In the genomic region with DNA sequence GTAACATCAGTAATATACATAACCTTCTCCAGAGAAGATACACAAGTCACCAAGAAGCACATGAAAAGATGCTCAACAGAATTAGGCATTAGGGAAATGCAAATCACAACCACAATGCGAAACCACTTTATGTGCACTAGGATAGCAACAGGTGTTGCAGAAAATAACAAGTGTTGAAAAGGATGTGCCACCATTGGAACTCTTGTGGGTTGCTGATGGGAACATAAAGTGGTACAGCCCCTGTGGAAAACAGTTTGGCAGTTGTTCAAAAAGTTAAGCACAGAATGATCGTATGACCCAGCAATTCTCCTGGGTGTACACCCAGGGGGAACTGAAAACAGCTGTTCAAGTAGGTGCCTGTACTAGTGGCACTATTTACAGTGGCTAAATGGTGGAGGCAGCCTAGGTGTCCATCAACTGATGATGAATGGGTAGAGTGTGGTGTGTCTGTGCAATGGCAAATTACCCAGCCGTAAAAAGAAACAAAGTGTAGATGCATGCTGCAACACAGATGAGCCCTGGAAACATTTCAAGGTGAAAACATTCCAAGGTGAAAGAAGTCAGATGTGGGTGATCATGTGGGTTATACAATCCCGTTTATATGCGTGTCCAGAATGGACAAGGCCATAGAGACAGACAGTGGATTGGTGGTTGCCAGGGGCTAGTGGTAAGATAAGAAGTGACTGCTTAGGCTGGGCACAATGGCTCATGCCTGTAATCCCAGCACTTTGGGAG, we compare ENCODE assay signal across 9 cellular contexts. TPM values are rescaled to one million over a fixed set of nuclear protein-coding genes. Genes with fewer than 3 reads are reported as not detected.
DNase-seq lines count a peak whose midpoint lies in the region; ATAC-seq and TF ChIP-seq lines count a peak whose summit lies in the region.
"Had no signal": no experiment of that assay in that cellular context is flagged by ENCODE, and none has a peak within 500 bp of the region (broad histone marks: within the 10 kb centered on the region; RNA-seq: fewer than 3 reads in every experiment).

No MANE protein-coding gene starts in this region.

- DNase-seq in activated T-cell treated with anti-CD3 and anti-CD28 coated beads, Interleukin-2, amount 50 U/mL, for 4 hours, result no peak
- no peak for DNase-seq in activated T-cell treated with anti-CD3 and anti-CD28 coated beads for 4 hours
- DNase-seq in activated T-cell treated with anti-CD3 and anti-CD28 coated beads, Interleukin-2, amount 50 U/mL, for 72 hours, result no peak
- DNase-seq in transverse colon, result no peak
- no peak for DNase-seq in HK-2 (ENCODE audit: unreplicated experiment)
- no peak for DNase-seq in AML-193 (lab: John Stamatoyannopoulos, UW)
- no peak for DNase-seq in dorsolateral prefrontal cortex

- no peak for TF ChIP-seq POLR2A in transverse colon (IDR thresholded peaks at IDR 0.05)

- H3K27ac Mint-ChIP-seq in activated T-cell treated with anti-CD3 and anti-CD28 coated beads, Interleukin-2, amount 50 U/mL, for 72 hours, result no peak overlapping the region

- no peak overlapping the region for H3K4me3 Mint-ChIP-seq in activated T-cell treated with anti-CD3 and anti-CD28 coated beads, Interleukin-2, amount 50 U/mL, for 4 hours
- H3K4me3 Mint-ChIP-seq in activated T-cell treated with anti-CD3 and anti-CD28 coated beads, Interleukin-2, amount 50 U/mL, for 72 hours, result no peak overlapping the region

- peaks cover 7% of the 10 kb centered on the region for H3K9me3 Mint-ChIP-seq in activated T-cell treated with anti-CD3 and anti-CD28 coated beads, Interleukin-2, amount 50 U/mL, for 4 hours
- H3K9me3 Mint-ChIP-seq in activated T-cell treated with anti-CD3 and anti-CD28 coated beads, Interleukin-2, amount 50 U/mL, for 72 hours, result peaks cover 3 to 4% of the 10 kb centered on the region in 2 donors

- no peak for TF ChIP-seq EP300 in transverse colon (IDR thresholded peaks at IDR 0.05; ENCODE audit: low read depth)

- H3K27me3 ChIP-seq in transverse colon (no peaks in the 10 kb centered on the region), dorsolateral prefrontal cortex (no peaks in the 10 kb centered on the region)

- H3K4me3 ChIP-seq in transverse colon (no peak overlapping the region), dorsolateral prefrontal cortex (no peak overlapping the region)

- H3K27me3 Mint-ChIP-seq in activated T-cell treated with anti-CD3 and anti-CD28 coated beads, Interleukin-2, amount 50 U/mL, for 4 hours (ENCODE audit: low read depth), result no peaks in the 10 kb centered on the region
- no peaks in the 10 kb centered on the region for H3K27me3 Mint-ChIP-seq in activated T-cell treated with anti-CD3 and anti-CD28 coated beads, Interleukin-2, amount 50 U/mL, for 72 hours (ENCODE audit: low read depth)

- H3K4me1 Mint-ChIP-seq in activated T-cell treated with anti-CD3 and anti-CD28 coated beads, Interleukin-2, amount 50 U/mL, for 4 hours (ENCODE audit: low read depth), result peaks cover 50% of the 10 kb centered on the region
- H3K4me1 Mint-ChIP-seq in activated T-cell treated with anti-CD3 and anti-CD28 coated beads, Interleukin-2, amount 50 U/mL, for 72 hours (ENCODE audit: low read depth), result peaks cover 45% of the 10 kb centered on the region

- H3K27ac ChIP-seq in transverse colon (peak overlapping the region in 3 of 4 donors; percentile 1 to 62 (median 8)), dorsolateral prefrontal cortex (no peak overlapping the region)
- H3K27ac ChIP-seq: parathyroid adenoma had no signal

- intact Hi-C loops in transverse colon (cut with DNase I; ENCODE audit: low total_unique reads), result no loop called here
- intact Hi-C loops in dorsolateral prefrontal cortex (cut with DNase I), result no loop called here

- TF ChIP-seq CTCF in transverse colon (IDR thresholded peaks at IDR 0.05) (no peak), dorsolateral prefrontal cortex (IDR thresholded peaks at IDR 0.05 in 54 of 56, conservative IDR thresholded peaks at IDR 0.05 in 2 of 56; ENCODE audit: low read depth in 1 of 56, partially characterized antibody in 56 of 56) (no peak)

- in situ Hi-C loops in transverse colon (cut with MboI; ENCODE audit: low pct_ligation_motif_present in 1 of 4, low pct_unique_long_range_greater_than_20kb in 1 of 4, low sequenced_read_pairs in 3 of 4), result no loop called here

- peak; percentile 27 to 32 for ATAC-seq in activated T-cell treated with anti-CD3 and anti-CD28 coated beads, Interleukin-2, amount 50 U/mL, for 4 hours
- peak; percentile 94 for ATAC-seq in HG03045 (IDR thresholded peaks at IDR 0.05; ENCODE audit: unreplicated experiment)
- ATAC-seq in activated T-cell treated with anti-CD3 and anti-CD28 coated beads, Interleukin-2, amount 50 U/mL, for 72 hours (replicated peaks in 1 of 2), result peak; percentile 24 to 25

- H3K4me1 ChIP-seq in transverse colon, result no peaks in the 10 kb centered on the region
- H3K4me1 ChIP-seq: parathyroid adenoma had no signal

- peaks cover 48% of the 10 kb centered on the region for H3K36me3 Mint-ChIP-seq in activated T-cell treated with anti-CD3 and anti-CD28 coated beads, Interleukin-2, amount 50 U/mL, for 4 hours (ENCODE audit: insufficient read depth)
- H3K36me3 Mint-ChIP-seq in activated T-cell treated with anti-CD3 and anti-CD28 coated beads, Interleukin-2, amount 50 U/mL, for 72 hours (ENCODE audit: insufficient read depth in 2 of 2), result peaks cover 16 to 33% of the 10 kb centered on the region in 2 donors

- peaks cover 0 to 6% of the 10 kb centered on the region in 2 donors for H3K9me3 ChIP-seq in transverse colon

- H3K36me3 ChIP-seq in transverse colon, result no peaks in the 10 kb centered on the region

- WGBS in transverse colon (ENCODE audit: low coverage in 1 of 2), 2 donors, result 61 to 63% methylated on average over 5 of the region's 5 CpGs

RNA-seq across cellular contexts. Expression of a gene that starts 27.2 kb away (rescaled TPM):
- 10 to 100 TPM; 20.0 to 23.0 (median 21.2) TPM for total RNA-seq in activated T-cell treated with anti-CD3 and anti-CD28 coated beads, Interleukin-2, amount 50 U/mL, for 4 hours
- 10 to 100 TPM; 44.8 to 53.1 TPM for total RNA-seq in activated T-cell treated with anti-CD3 and anti-CD28 coated beads, Interleukin-2, amount 50 U/mL, for 72 hours
- total RNA-seq in transverse colon (10 to 100 TPM; 37.7 to 89.2 (median 62.1) TPM), dorsolateral prefrontal cortex (10 to 100 TPM in 50 of 120 experiments, 1 to 10 TPM in 70; 4.3 to 17.0 (median 9.2) TPM)

RNA-seq across cellular contexts. Expression of a gene that starts 39.1 kb away (rescaled TPM):
- total RNA-seq in activated T-cell treated with anti-CD3 and anti-CD28 coated beads, Interleukin-2, amount 50 U/mL, for 4 hours, result 100 to 1,000 TPM; 102 to 156 (median 128) TPM
- total RNA-seq in activated T-cell treated with anti-CD3 and anti-CD28 coated beads, Interleukin-2, amount 50 U/mL, for 72 hours, result 100 to 1,000 TPM; 127 to 171 TPM
- total RNA-seq in transverse colon (10 to 100 TPM; 19.1 to 79.0 (median 55.3) TPM), dorsolateral prefrontal cortex (100 to 1,000 TPM in 119 of 120 experiments, 10 to 100 TPM in 1; 98.9 to 428 (median 291) TPM)

RNA-seq across cellular contexts. Expression of a gene that starts 56.3 kb away (rescaled TPM):
- 1 to 10 TPM; 8.1 to 9.9 (median 9.0) TPM for total RNA-seq in activated T-cell treated with anti-CD3 and anti-CD28 coated beads, Interleukin-2, amount 50 U/mL, for 4 hours
- 10 to 100 TPM; 19.4 to 28.2 TPM for total RNA-seq in activated T-cell treated with anti-CD3 and anti-CD28 coated beads, Interleukin-2, amount 50 U/mL, for 72 hours
- total RNA-seq in transverse colon, result 10 to 100 TPM in 2 of 4 donors, 1 to 10 TPM in 2; 5.6 to 19.5 (median 11.2) TPM
- total RNA-seq in dorsolateral prefrontal cortex, result 10 to 100 TPM; 25.4 to 82.0 (median 40.5) TPM

Comparison
In these comparisons a context has a peak if more than half of its experiments do, and no peak if none do; other contexts are left out.
1. ATAC-seq: peak in every context shown above with its lines; median percentile 94 in HG03045; 30 in activated T-cell treated with anti-CD3 and anti-CD28 coated beads, Interleukin-2, amount 50 U/mL, for 4 hours; 24 in activated T-cell treated with anti-CD3 and anti-CD28 coated beads, Interleukin-2, amount 50 U/mL, for 72 hours.
2. H3K27ac ChIP-seq: peak in transverse colon (3 of 4); none in dorsolateral prefrontal cortex (0 of 59).